In genomic region chr4:105306158-105306781, GRCh38 we compare ENCODE assay signal across 9 cellular contexts.
DNase-seq lines count a peak whose midpoint lies in the region; ATAC-seq and FAIRE-seq lines count a peak whose summit lies in the region.
"Had no signal": no experiment of that assay in that cellular context is flagged by ENCODE, and none has a peak within 500 bp of the region (broad histone marks: within the 10 kb centered on the region; RNA-seq: fewer than 3 reads in every experiment).

No MANE protein-coding gene starts in this region.

- H3K9me3 ChIP-seq in small intestine (ENCODE audit: control insufficient read depth, low read depth) = no peaks in the 10 kb centered on the region

- 64 to 78% (median 67%) methylated on average over 5 of the region's 5 CpGs for WGBS in small intestine, 3 donors

- no peaks in the 10 kb centered on the region for H3K27me3 ChIP-seq in small intestine (ENCODE audit: control insufficient read depth in 2 of 2, insufficient read depth in 2 of 2, low read length in 2 of 2)

- in situ Hi-C loops in SK-MEL-5 (cut with HindIII; ENCODE audit: low pct_unique_long_range_greater_than_20kb, low sequenced_read_pairs) = no loop called here

- H3K4me1 ChIP-seq in small intestine (ENCODE audit: control insufficient read depth in 2 of 2, insufficient read depth in 1 of 2, low read depth in 1 of 2, low read length in 1 of 2) = no peaks in the 10 kb centered on the region

- H3K36me3 ChIP-seq in small intestine (ENCODE audit: control insufficient read depth in 2 of 2, insufficient read depth in 2 of 2, low read length in 2 of 2) = no peaks in the 10 kb centered on the region

- DNase-seq in SK-MEL-5 (ENCODE audit: low read depth, low spot score) (peak; percentile 32), epithelial cell of prostate (ENCODE audit: low read depth, low spot score) (peak; percentile 10), small intestine (no peak), NCI-H2107 treated with DMSO at 0.1 percent for 48 hours (lab: John Stamatoyannopoulos, UW; ENCODE audit: unreplicated experiment) (no peak), NCI-H446 treated with DMSO at 0.1 percent for 48 hours (lab: John Stamatoyannopoulos, UW) (no peak), NCI-H345 (lab: John Stamatoyannopoulos, UW) (no peak)
- DNase-seq: IMR-90 had no signal

- no peak for FAIRE-seq in small intestine (lab: Jason Lieb, UNC)

- peak; percentile 93 for ATAC-seq in GM18511 (IDR thresholded peaks at IDR 0.05; ENCODE audit: unreplicated experiment)
- ATAC-seq in HG02610 (IDR thresholded peaks at IDR 0.05; ENCODE audit: unreplicated experiment) = peak; percentile 90

- H3K27ac ChIP-seq in epithelial cell of prostate (no peak overlapping the region), small intestine (ENCODE audit: low read depth in 1 of 2, low read length in 1 of 2) (no peak overlapping the region)

- H3K4me3 ChIP-seq in small intestine (ENCODE audit: low read depth in 1 of 2, low read length in 2 of 2) = no peak overlapping the region

Comparison
In these comparisons a context has a peak if more than half of its experiments do, and no peak if none do; other contexts are left out.
1. DNase-seq: peak in SK-MEL-5 (single experiment) and epithelial cell of prostate (single experiment); none in small intestine (single experiment), NCI-H2107 treated with DMSO at 0.1 percent for 48 hours (single experiment), NCI-H446 treated with DMSO at 0.1 percent for 48 hours (single experiment) and NCI-H345 (single experiment).